In the genomic region with DNA sequence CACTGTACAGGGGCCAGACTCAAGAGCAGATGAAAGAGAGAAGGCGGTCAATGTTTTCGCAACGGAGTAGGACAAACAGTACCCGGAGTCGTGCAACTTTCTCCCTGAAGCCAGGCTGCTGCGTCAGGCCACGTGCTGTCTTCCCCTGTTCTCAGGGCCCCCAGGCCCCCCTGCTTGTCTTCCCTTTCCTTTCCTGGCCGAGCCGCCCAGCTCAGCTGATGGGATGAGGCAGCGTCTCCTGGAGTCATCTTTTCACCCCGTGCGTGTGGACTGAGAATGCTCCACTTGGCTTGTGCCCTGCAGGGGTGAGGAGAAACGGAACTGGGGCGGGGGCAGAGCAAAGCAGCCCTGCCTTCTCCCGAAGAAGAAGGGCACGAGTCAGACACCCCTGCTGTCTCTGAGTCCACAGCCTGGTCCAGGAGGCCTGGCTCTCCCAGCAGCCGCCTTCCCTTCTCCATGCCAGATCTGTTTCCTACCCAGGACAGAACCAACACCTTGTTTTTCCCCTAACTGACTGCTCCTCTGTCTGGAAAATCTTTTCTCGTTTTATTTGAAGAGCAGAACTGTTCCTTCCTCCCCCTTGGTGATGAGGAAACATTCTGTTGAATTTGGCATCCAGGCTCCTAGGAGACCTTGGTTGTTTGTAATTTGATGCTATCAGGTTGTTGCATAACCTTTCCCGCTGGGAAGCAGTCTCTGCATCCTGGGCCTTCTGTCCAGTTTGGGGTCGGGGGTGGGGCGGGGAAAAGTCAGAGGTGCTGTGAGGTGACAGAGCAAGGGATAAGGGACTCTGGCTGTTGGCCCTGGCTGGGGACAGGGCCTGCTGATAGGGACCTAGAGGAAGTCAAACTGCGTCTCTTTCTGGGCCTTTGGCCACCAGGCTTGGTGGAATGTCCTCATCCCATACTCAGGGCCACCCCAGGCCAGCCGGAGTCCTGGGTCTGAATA, we compare ENCODE assay signal across 1 cellular context.
TF ChIP-seq lines count a peak whose summit lies in the region.

No MANE protein-coding gene starts in this region.

TF ChIP-seq in HepG2, 621 proteins besides CTCF, POLR2A, EP300 and RAD21 (continued from another document and continues in another):
- TF ChIP-seq, protein P1, sequence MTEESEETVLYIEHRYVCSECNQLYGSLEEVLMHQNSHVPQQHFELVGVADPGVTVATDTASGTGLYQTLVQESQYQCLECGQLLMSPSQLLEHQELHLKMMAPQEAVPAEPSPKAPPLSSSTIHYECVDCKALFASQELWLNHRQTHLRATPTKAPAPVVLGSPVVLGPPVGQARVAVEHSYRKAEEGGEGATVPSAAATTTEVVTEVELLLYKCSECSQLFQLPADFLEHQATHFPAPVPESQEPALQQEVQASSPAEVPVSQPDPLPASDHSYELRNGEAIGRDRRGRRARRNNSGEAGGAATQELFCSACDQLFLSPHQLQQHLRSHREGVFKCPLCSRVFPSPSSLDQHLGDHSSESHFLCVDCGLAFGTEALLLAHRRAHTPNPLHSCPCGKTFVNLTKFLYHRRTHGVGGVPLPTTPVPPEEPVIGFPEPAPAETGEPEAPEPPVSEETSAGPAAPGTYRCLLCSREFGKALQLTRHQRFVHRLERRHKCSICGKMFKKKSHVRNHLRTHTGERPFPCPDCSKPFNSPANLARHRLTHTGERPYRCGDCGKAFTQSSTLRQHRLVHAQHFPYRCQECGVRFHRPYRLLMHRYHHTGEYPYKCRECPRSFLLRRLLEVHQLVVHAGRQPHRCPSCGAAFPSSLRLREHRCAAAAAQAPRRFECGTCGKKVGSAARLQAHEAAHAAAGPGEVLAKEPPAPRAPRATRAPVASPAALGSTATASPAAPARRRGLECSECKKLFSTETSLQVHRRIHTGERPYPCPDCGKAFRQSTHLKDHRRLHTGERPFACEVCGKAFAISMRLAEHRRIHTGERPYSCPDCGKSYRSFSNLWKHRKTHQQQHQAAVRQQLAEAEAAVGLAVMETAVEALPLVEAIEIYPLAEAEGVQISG (CRISPR knock-in tag; IDR thresholded peaks at IDR 0.05) = no peak; the same call in none of the 2 replicates
- TF ChIP-seq KDM1A (CRISPR knock-in tag; IDR thresholded peaks at IDR 0.05) = peak; percentile 72
- TF ChIP-seq, protein P2, sequence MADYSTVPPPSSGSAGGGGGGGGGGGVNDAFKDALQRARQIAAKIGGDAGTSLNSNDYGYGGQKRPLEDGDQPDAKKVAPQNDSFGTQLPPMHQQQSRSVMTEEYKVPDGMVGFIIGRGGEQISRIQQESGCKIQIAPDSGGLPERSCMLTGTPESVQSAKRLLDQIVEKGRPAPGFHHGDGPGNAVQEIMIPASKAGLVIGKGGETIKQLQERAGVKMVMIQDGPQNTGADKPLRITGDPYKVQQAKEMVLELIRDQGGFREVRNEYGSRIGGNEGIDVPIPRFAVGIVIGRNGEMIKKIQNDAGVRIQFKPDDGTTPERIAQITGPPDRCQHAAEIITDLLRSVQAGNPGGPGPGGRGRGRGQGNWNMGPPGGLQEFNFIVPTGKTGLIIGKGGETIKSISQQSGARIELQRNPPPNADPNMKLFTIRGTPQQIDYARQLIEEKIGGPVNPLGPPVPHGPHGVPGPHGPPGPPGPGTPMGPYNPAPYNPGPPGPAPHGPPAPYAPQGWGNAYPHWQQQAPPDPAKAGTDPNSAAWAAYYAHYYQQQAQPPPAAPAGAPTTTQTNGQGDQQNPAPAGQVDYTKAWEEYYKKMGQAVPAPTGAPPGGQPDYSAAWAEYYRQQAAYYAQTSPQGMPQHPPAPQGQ (CRISPR knock-in tag; IDR thresholded peaks at IDR 0.05; ENCODE audit: borderline replicate concordance) = peak; percentile 8; the same call in 1 of the 2 replicates
- TF ChIP-seq ZNF75D (CRISPR knock-in tag; IDR thresholded peaks at IDR 0.05; ENCODE audit: borderline replicate concordance) = no peak
- TF ChIP-seq MAFK (conservative IDR thresholded peaks at IDR 0.05 in 1 of 2, IDR thresholded peaks at IDR 0.05 in 1 of 2; ENCODE audit: low read length in 2 of 2) = peak in 1 of 2 experiments; percentile 38; a peak in 1 of 4 replicates
- TF ChIP-seq GFI1 (CRISPR knock-in tag; IDR thresholded peaks at IDR 0.05; ENCODE audit: borderline replicate concordance) = peak; percentile 70; the same call in 1 of the 2 replicates
- no peak for TF ChIP-seq FOXA1 (IDR thresholded peaks at IDR 0.05)
- TF ChIP-seq FOXA1 (CRISPR knock-in tag; IDR thresholded peaks at IDR 0.05) = peak; percentile 91
- peak; percentile 91 for TF ChIP-seq GATAD2A (CRISPR knock-in tag; IDR thresholded peaks at IDR 0.05)
- peak; percentile 48; the same call in 1 of the 2 replicates for TF ChIP-seq ZXDC (CRISPR knock-in tag; IDR thresholded peaks at IDR 0.05)
- TF ChIP-seq AGO2 (optimal IDR thresholded peaks at IDR 0.05; ENCODE audit: low read depth, low read length) = peak; percentile 82
- peak; percentile 55; the same call in 1 of the 2 replicates for TF ChIP-seq CHD2 (IDR thresholded peaks at IDR 0.05; ENCODE audit: low read depth, low read length)
- TF ChIP-seq, protein P3, sequence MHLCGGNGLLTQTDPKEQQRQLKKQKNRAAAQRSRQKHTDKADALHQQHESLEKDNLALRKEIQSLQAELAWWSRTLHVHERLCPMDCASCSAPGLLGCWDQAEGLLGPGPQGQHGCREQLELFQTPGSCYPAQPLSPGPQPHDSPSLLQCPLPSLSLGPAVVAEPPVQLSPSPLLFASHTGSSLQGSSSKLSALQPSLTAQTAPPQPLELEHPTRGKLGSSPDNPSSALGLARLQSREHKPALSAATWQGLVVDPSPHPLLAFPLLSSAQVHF (CRISPR knock-in tag; IDR thresholded peaks at IDR 0.05) = peak; percentile 86
- TF ChIP-seq, protein P4, sequence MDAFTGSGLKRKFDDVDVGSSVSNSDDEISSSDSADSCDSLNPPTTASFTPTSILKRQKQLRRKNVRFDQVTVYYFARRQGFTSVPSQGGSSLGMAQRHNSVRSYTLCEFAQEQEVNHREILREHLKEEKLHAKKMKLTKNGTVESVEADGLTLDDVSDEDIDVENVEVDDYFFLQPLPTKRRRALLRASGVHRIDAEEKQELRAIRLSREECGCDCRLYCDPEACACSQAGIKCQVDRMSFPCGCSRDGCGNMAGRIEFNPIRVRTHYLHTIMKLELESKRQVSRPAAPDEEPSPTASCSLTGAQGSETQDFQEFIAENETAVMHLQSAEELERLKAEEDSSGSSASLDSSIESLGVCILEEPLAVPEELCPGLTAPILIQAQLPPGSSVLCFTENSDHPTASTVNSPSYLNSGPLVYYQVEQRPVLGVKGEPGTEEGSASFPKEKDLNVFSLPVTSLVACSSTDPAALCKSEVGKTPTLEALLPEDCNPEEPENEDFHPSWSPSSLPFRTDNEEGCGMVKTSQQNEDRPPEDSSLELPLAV (CRISPR knock-in tag; conservative IDR thresholded peaks at IDR 0.05; ENCODE audit: low read depth) = no peak
- TF ChIP-seq TBL1XR1 (IDR thresholded peaks at IDR 0.05; ENCODE audit: borderline replicate concordance, low read length, partially characterized antibody) = peak; percentile 80
- TF ChIP-seq ZFX (CRISPR knock-in tag; IDR thresholded peaks at IDR 0.05; ENCODE audit: low read depth) = peak; percentile 82
- no peak for TF ChIP-seq ZNF562 (CRISPR knock-in tag; IDR thresholded peaks at IDR 0.05; ENCODE audit: borderline replicate concordance)
- peak; percentile 75 for TF ChIP-seq ZBTB37 (CRISPR knock-in tag; IDR thresholded peaks at IDR 0.05)
- TF ChIP-seq ZNF224 (CRISPR knock-in tag; IDR thresholded peaks at IDR 0.05) = peak; percentile 47; the same call in 1 of the 2 replicates
- TF ChIP-seq ZNF207 (IDR thresholded peaks at IDR 0.05; ENCODE audit: borderline replicate concordance) = no peak
- TF ChIP-seq NR2F6 (IDR thresholded peaks at IDR 0.05) = peak; percentile 93
- TF ChIP-seq NR2F6 (CRISPR knock-in tag; IDR thresholded peaks at IDR 0.05) = peak; percentile 93
- TF ChIP-seq SMAD1 (CRISPR knock-in tag; IDR thresholded peaks at IDR 0.05; ENCODE audit: borderline replicate concordance, low read depth) = no peak; the same call in 1 of the 2 replicates
- peak; percentile 69 for TF ChIP-seq PPARG (CRISPR knock-in tag; conservative IDR thresholded peaks at IDR 0.05)
- TF ChIP-seq JARID2 (CRISPR knock-in tag; IDR thresholded peaks at IDR 0.05; ENCODE audit: insufficient replicate concordance) = no peak
- peak; percentile 87 for TF ChIP-seq ZNF317 (CRISPR knock-in tag; IDR thresholded peaks at IDR 0.05)
- peak; percentile 13 for TF ChIP-seq ZNF44 (CRISPR knock-in tag; IDR thresholded peaks at IDR 0.05)
- TF ChIP-seq YEATS2 (CRISPR knock-in tag; IDR thresholded peaks at IDR 0.05; ENCODE audit: borderline replicate concordance) = peak; percentile 16; the same call in 1 of the 2 replicates
- TF ChIP-seq RFX5 (IDR thresholded peaks at IDR 0.05; ENCODE audit: low read depth, low read length) = no peak
- TF ChIP-seq ONECUT2 (CRISPR knock-in tag; IDR thresholded peaks at IDR 0.05) = peak; percentile 63; the same call in 1 of the 2 replicates
- TF ChIP-seq ZSCAN9 (CRISPR knock-in tag; IDR thresholded peaks at IDR 0.05; ENCODE audit: borderline replicate concordance) = peak; percentile 89
- peak; percentile 68 for TF ChIP-seq SPEN (CRISPR knock-in tag; IDR thresholded peaks at IDR 0.05; ENCODE audit: low read depth)
- peak; percentile 89 for TF ChIP-seq SMAD3 (CRISPR knock-in tag; IDR thresholded peaks at IDR 0.05)
- TF ChIP-seq, protein P5, sequence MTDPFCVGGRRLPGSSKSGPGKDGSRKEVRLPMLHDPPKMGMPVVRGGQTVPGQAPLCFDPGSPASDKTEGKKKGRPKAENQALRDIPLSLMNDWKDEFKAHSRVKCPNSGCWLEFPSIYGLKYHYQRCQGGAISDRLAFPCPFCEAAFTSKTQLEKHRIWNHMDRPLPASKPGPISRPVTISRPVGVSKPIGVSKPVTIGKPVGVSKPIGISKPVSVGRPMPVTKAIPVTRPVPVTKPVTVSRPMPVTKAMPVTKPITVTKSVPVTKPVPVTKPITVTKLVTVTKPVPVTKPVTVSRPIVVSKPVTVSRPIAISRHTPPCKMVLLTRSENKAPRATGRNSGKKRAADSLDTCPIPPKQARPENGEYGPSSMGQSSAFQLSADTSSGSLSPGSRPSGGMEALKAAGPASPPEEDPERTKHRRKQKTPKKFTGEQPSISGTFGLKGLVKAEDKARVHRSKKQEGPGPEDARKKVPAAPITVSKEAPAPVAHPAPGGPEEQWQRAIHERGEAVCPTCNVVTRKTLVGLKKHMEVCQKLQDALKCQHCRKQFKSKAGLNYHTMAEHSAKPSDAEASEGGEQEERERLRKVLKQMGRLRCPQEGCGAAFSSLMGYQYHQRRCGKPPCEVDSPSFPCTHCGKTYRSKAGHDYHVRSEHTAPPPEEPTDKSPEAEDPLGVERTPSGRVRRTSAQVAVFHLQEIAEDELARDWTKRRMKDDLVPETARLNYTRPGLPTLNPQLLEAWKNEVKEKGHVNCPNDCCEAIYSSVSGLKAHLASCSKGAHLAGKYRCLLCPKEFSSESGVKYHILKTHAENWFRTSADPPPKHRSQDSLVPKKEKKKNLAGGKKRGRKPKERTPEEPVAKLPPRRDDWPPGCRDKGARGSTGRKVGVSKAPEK (CRISPR knock-in tag; IDR thresholded peaks at IDR 0.05; ENCODE audit: borderline replicate concordance) = peak; percentile 87
- peak; percentile 66; the same call in 1 of the 2 replicates for TF ChIP-seq PCBP1 (IDR thresholded peaks at IDR 0.05; ENCODE audit: borderline replicate concordance, low read depth, low read length)
- peak; percentile 88 for TF ChIP-seq BRD4 (CRISPR knock-in tag; IDR thresholded peaks at IDR 0.05)
- peak; percentile 96 for TF ChIP-seq MTA1 (CRISPR knock-in tag; IDR thresholded peaks at IDR 0.05; ENCODE audit: borderline replicate concordance)
- TF ChIP-seq E2F1 (CRISPR knock-in tag; IDR thresholded peaks at IDR 0.05) = peak; percentile 16
- no peak for TF ChIP-seq ZNF678 (CRISPR knock-in tag; IDR thresholded peaks at IDR 0.05)
